In the genomic region with DNA sequence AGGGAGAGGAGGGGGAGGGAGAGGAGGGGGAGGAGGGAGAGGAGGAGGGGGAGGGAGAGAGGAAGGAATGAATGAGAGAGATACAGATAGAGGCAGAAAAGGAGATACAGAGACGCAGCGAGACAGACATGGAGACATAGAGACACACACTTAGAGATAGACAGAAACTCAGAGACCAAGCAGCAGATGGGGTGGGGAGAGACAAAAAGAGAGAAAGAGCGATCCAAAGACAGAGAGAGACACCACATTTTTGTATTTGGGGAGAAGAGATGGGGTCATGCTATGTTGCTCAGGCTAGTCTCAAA, we compare ENCODE assay signal across 9 cellular contexts. TPM values are rescaled to one million over a fixed set of nuclear protein-coding genes. Genes with fewer than 3 reads are reported as not detected.
DNase-seq lines count a peak whose midpoint lies in the region; ATAC-seq, FAIRE-seq and TF ChIP-seq lines count a peak whose summit lies in the region.
"Had no signal": no experiment of that assay in that cellular context is flagged by ENCODE, and none has a peak within 500 bp of the region (broad histone marks: within the 10 kb centered on the region; RNA-seq: fewer than 3 reads in every experiment).

No MANE protein-coding gene starts in this region.

- ATAC-seq in HCT116 (no peak), GM18511 (IDR thresholded peaks at IDR 0.05; ENCODE audit: unreplicated experiment) (no peak), HG02938 (IDR thresholded peaks at IDR 0.05; ENCODE audit: unreplicated experiment) (no peak)

- H3K9me3 ChIP-seq in HCT116 (ENCODE audit: control insufficient read depth in 1 of 2, insufficient read depth in 1 of 2, low read depth in 1 of 2, low read length in 2 of 2) = no peaks in the 10 kb centered on the region
- H3K9me3 ChIP-seq in keratinocyte (ENCODE audit: control insufficient read depth, low read depth, low read length) = no peaks in the 10 kb centered on the region
- H3K9me3 ChIP-seq: tibial nerve had no signal

- H3K79me2 ChIP-seq in HCT116 (ENCODE audit: insufficient read depth, low read length) = no peaks in the 10 kb centered on the region
- H3K79me2 ChIP-seq in keratinocyte (ENCODE audit: control insufficient read depth, insufficient read depth, low read length) = no peaks in the 10 kb centered on the region

- dilution Hi-C loops in keratinocyte (cut with MboI; ENCODE audit: extremely low pct_ligation_motif_present, low sequenced_read_pairs) = no loop called here

- no peak overlapping the region for H3K9ac ChIP-seq in HCT116 (ENCODE audit: low read length)
- H3K9ac ChIP-seq in keratinocyte (ENCODE audit: control insufficient read depth, extremely low read depth, insufficient read depth, low read length) = no peak overlapping the region

- H4K20me1 ChIP-seq in HCT116 (ENCODE audit: insufficient read depth) = no peaks in the 10 kb centered on the region
- no peaks in the 10 kb centered on the region for H4K20me1 ChIP-seq in keratinocyte (ENCODE audit: control insufficient read depth, extremely low read depth, insufficient read depth, low read length)

- no peak overlapping the region for H2AFZ ChIP-seq in HCT116 (ENCODE audit: low read depth, low read length, poor library complexity, severe bottlenecking)
- H2AFZ ChIP-seq in keratinocyte (ENCODE audit: control insufficient read depth, low read length) = peak overlapping the region; percentile 60

- intact Hi-C loops in HCT116 (cut with micrococcal nuclease) = loop anchor here (2.0 kb wide), 3 partner anchors 142 to 196 kb away; no protein-coding TSS in a partner anchor

- H3K4me1 Mint-ChIP-seq in activated naive CD8-positive, alpha-beta T cell (ENCODE audit: low read depth) = peaks cover 32% of the 10 kb centered on the region

- no peak for FAIRE-seq in keratinocyte (lab: Jason Lieb, UNC)

- DNase-seq in BJ (ENCODE audit: low read depth) (no peak), HCT116 (ENCODE audit: low read depth, low spot score) (no peak), keratinocyte (ENCODE audit: low read depth, low spot score) (no peak), GOT3 (lab: John Stamatoyannopoulos, UW) (no peak), ureter (ENCODE audit: low spot score) (no peak)

- peaks cover 19 to 57% of the 10 kb centered on the region in 2 experiments for H3K4me1 ChIP-seq in HCT116 (ENCODE audit: control insufficient read depth in 1 of 2, insufficient read depth in 2 of 2, low read length in 2 of 2)
- peaks cover 20% of the 10 kb centered on the region for H3K4me1 ChIP-seq in keratinocyte (ENCODE audit: control insufficient read depth, extremely low read depth, insufficient read depth, low read length)

- H3K27ac Mint-ChIP-seq in activated naive CD8-positive, alpha-beta T cell = peak overlapping the region; percentile 0

- RAD21 ChIA-PET in HCT116 (lab: Charles Lee; ENCODE audit: low non-redundant PET in 1 of 2, low total read pairs in 2 of 2, uncharacterized antibody in 2 of 2, unreplicated experiment in 2 of 2) = interaction anchor here in 1 of 2 experiments (1.0 kb wide), 1 partner anchor 94 kb away, joined by 3 read pairs; no protein-coding TSS in a partner anchor

- H3K9me3 Mint-ChIP-seq in activated naive CD8-positive, alpha-beta T cell (ENCODE audit: low read depth) = no peaks in the 10 kb centered on the region

- H3K27me3 Mint-ChIP-seq in activated naive CD8-positive, alpha-beta T cell = no peaks in the 10 kb centered on the region

- no peaks in the 10 kb centered on the region for H3K9me1 ChIP-seq in keratinocyte (ENCODE audit: control insufficient read depth, extremely low read depth, insufficient read depth, low read length)

- H3K27ac ChIP-seq in HCT116 (ENCODE audit: low read depth, low read length) (peak overlapping the region; percentile 11; the same call in 1 of the 2 replicates), keratinocyte (ENCODE audit: control insufficient read depth, insufficient read depth, low read length) (no peak overlapping the region)

- no peak for TF ChIP-seq RAD21 in HCT116 (IDR thresholded peaks at IDR 0.05; ENCODE audit: low read depth)

- TF ChIP-seq CTCF in BJ (IDR thresholded peaks at IDR 0.05; ENCODE audit: insufficient read depth, low read depth, low read length) (no peak), HCT116 (IDR thresholded peaks at IDR 0.05 in 2 of 3, conservative IDR thresholded peaks at IDR 0.05 in 1 of 3; ENCODE audit: borderline replicate concordance in 1 of 3, insufficient read depth in 1 of 3, low read depth in 2 of 3, low read length in 2 of 3) (no peak), keratinocyte (optimal IDR thresholded peaks at IDR 0.05 in 1 of 3, IDR thresholded peaks at IDR 0.05 in 1 of 3, conservative IDR thresholded peaks at IDR 0.05 in 1 of 3; ENCODE audit: extremely low read depth in 1 of 3, insufficient read depth in 2 of 3, low read length in 3 of 3) (no peak)

- no TSS peak for BruUV-seq in HCT116 (replicated peaks; lab: Mats Ljungman, UMichigan)

- H3K36me3 ChIP-seq in BJ (ENCODE audit: control insufficient read depth, insufficient read depth, low read length) (no peaks in the 10 kb centered on the region), HCT116 (ENCODE audit: control insufficient read depth in 1 of 2, insufficient read depth in 2 of 2, low read length in 2 of 2) (no peaks in the 10 kb centered on the region), keratinocyte (ENCODE audit: control insufficient read depth in 2 of 2, extremely low read depth in 1 of 2, insufficient read depth in 2 of 2, low read length in 2 of 2) (no peaks in the 10 kb centered on the region)
- H3K36me3 ChIP-seq: tibial nerve had no signal

- no peaks in the 10 kb centered on the region for H3K36me3 Mint-ChIP-seq in activated naive CD8-positive, alpha-beta T cell

- H3K4me3 ChIP-seq in BJ (ENCODE audit: low read depth, low read length) = peak overlapping the region; percentile 47
- peak overlapping the region in 1 of 2 experiments; percentile 55; a peak in 3 of 4 replicates for H3K4me3 ChIP-seq in HCT116 (replicated peaks in 1 of 2; ENCODE audit: low read depth in 1 of 2, low read length in 2 of 2)
- no peak overlapping the region for H3K4me3 ChIP-seq in keratinocyte (ENCODE audit: control insufficient read depth in 2 of 3, extremely low read depth in 1 of 3, insufficient read depth in 2 of 3, low read depth in 1 of 3, low read length in 3 of 3)

- peak overlapping the region; percentile 1 for H3K4me3 Mint-ChIP-seq in activated naive CD8-positive, alpha-beta T cell

- H3K4me2 ChIP-seq in HCT116 (ENCODE audit: low read length) (peak overlapping the region; percentile 36), keratinocyte (ENCODE audit: control insufficient read depth, extremely low read depth, insufficient read depth, low read depth, low read length) (no peak overlapping the region)

- no peaks in the 10 kb centered on the region for H3K9me2 ChIP-seq in HCT116 (ENCODE audit: insufficient read depth)

- no peak for TF ChIP-seq POLR2A in HCT116 (IDR thresholded peaks at IDR 0.05; ENCODE audit: borderline replicate concordance, extremely low read depth, insufficient read depth, insufficient read length)

- CTCF ChIA-PET in BJ (lab: Yijun Ruan, JAX) = interaction anchor here (0.9 to 3.5 kb wide), 6 partner anchors 20 to 195 kb away, joined by 3 to 20 read pairs (median 7); no protein-coding TSS in a partner anchor
- CTCF ChIA-PET in HCT116 (lab: Charles Lee) = interaction anchor here (1.0 to 2.4 kb wide), 7 partner anchors 9 to 92 kb away, joined by 3 to 8 read pairs (median 6); a partner anchor contains a TSS

- no peaks in the 10 kb centered on the region for H3K27me3 ChIP-seq in BJ (ENCODE audit: control insufficient read depth, insufficient read depth, low read length)
- no peaks in the 10 kb centered on the region for H3K27me3 ChIP-seq in HCT116 (ENCODE audit: insufficient read depth, low read length)
- peaks cover 5% of the 10 kb centered on the region for H3K27me3 ChIP-seq in keratinocyte (ENCODE audit: control insufficient read depth, extremely low read depth, insufficient read depth, low read length)
- H3K27me3 ChIP-seq: tibial nerve had no signal

- POLR2A ChIA-PET in BJ (lab: Charles Lee) (no interaction called here), HCT116 (lab: Charles Lee) (interaction anchor here (1.2 to 2.5 kb wide), 7 partner anchors 10 to 136 kb away, joined by 3 to 27 read pairs (median 6); a partner anchor contains a TSS)

RNA-seq across cellular contexts. Expression of a gene that starts 0.9 kb away (rescaled TPM):
- polyA plus RNA-seq in BJ (2011; rRNA removed) = 3.0 and 3.2 TPM in 2 replicates
- polyA minus RNA-seq in BJ (2011; rRNA and poly(A)+ RNA removed) = 0.41 and 1.3 TPM in 2 replicates
- total RNA-seq in HCT116 (2021; ENCODE audit: unreplicated experiment) = 29.6 TPM
- 36.9 and 43.3 TPM in 2 replicates for polyA plus RNA-seq in HCT116 (2012)
- 1.6 to 3.9 TPM (median 1.7 TPM) in 3 replicates for polyA plus RNA-seq in keratinocyte
- 1.6 TPM for polyA plus RNA-seq in keratinocyte (2011; ENCODE audit: low read depth)
- polyA plus RNA-seq in keratinocyte (2011; cell fraction: cytosol; rRNA removed) = 2.2 and 3.1 TPM in 2 replicates
- 2.3 and 3.2 TPM in 2 replicates for polyA plus RNA-seq in keratinocyte (2011; cell fraction: nucleus; rRNA removed)
- 7.9 and 10.6 TPM in 2 replicates for polyA plus RNA-seq in keratinocyte (2012; ENCODE audit: low replicate concordance)
- polyA minus RNA-seq in keratinocyte = 0.64 to 4.7 TPM (median 2.9 TPM) in 3 replicates
- polyA minus RNA-seq in keratinocyte (2011; cell fraction: cytosol; rRNA and poly(A)+ RNA removed) = 3.1 TPM
- polyA minus RNA-seq in keratinocyte (2011; cell fraction: nucleus; rRNA and poly(A)+ RNA removed) = 1.8 and 5.6 TPM in 2 replicates
- total RNA-seq in ureter = 9.6 TPM

RNA-seq across cellular contexts. Expression of a gene that starts 9.7 kb away (rescaled TPM):
- polyA plus RNA-seq in BJ (2011; rRNA removed) (4.3 and 5.3 TPM in 2 replicates), keratinocyte (0.79 to 2.0 TPM (median 1.0 TPM) in 3 replicates)
- 5.2 and 6.0 TPM in 2 replicates for polyA minus RNA-seq in BJ (2011; rRNA and poly(A)+ RNA removed)
- total RNA-seq in HCT116 (2021; ENCODE audit: unreplicated experiment) (45.9 TPM), ureter (12.7 TPM)
- 74.3 and 81.3 TPM in 2 replicates for polyA plus RNA-seq in HCT116 (2012)
- 19.6 TPM for polyA plus RNA-seq in keratinocyte (2011; ENCODE audit: low read depth)
- polyA plus RNA-seq in keratinocyte (2011; cell fraction: cytosol; rRNA removed) = 0.47 and 1.4 TPM in 2 replicates
- 1.0 and 1.6 TPM in 2 replicates for polyA plus RNA-seq in keratinocyte (2011; cell fraction: nucleus; rRNA removed)
- polyA plus RNA-seq in keratinocyte (2012; ENCODE audit: low replicate concordance) = 1.7 and 10.8 TPM in 2 replicates
- 0.53 to 2.1 TPM (median 1.0 TPM) in 3 replicates for polyA minus RNA-seq in keratinocyte
- polyA minus RNA-seq in keratinocyte (2011; cell fraction: cytosol; rRNA and poly(A)+ RNA removed) = 2.9 TPM
- 0.42 and 1.3 TPM in 2 replicates for polyA minus RNA-seq in keratinocyte (2011; cell fraction: nucleus; rRNA and poly(A)+ RNA removed)

RNA-seq across cellular contexts. Expression of a gene that starts 26.0 kb away (rescaled TPM):
- polyA plus RNA-seq in BJ (2011; rRNA removed) (0.10 and 0.11 TPM in 2 replicates), keratinocyte (0.07 to 0.19 TPM (median 0.07 TPM) in 3 replicates)
- polyA minus RNA-seq in BJ (2011; rRNA and poly(A)+ RNA removed) = 0.19 TPM in 1 of 2 replicates, not detected in the other
- total RNA-seq in HCT116 (2021; ENCODE audit: unreplicated experiment) (3.1 TPM), ureter (1.0 TPM)
- polyA plus RNA-seq in HCT116 (2012) = 1.4 and 1.6 TPM in 2 replicates
- polyA plus RNA-seq in keratinocyte (2011; ENCODE audit: low read depth) = not detected
- 0.08 TPM in 1 of 2 replicates, not detected in the other for polyA plus RNA-seq in keratinocyte (2011; cell fraction: cytosol; rRNA removed)
- polyA plus RNA-seq in keratinocyte (2011; cell fraction: nucleus; rRNA removed) = 0.88 and 1.7 TPM in 2 replicates
- polyA plus RNA-seq in keratinocyte (2012; ENCODE audit: low replicate concordance) = 0.11 and 0.51 TPM in 2 replicates
- 0.06 to 0.36 TPM in 2 of 3 replicates, not detected in the other for polyA minus RNA-seq in keratinocyte
- polyA minus RNA-seq in keratinocyte (2011; cell fraction: cytosol; rRNA and poly(A)+ RNA removed) = not detected
- not detected in 2 replicates for polyA minus RNA-seq in keratinocyte (2011; cell fraction: nucleus; rRNA and poly(A)+ RNA removed)

RNA-seq across cellular contexts. Expression of a gene that starts 27.6 kb away (rescaled TPM):
- 5.6 and 9.2 TPM in 2 replicates for polyA plus RNA-seq in BJ (2011; rRNA removed)
- 5.1 and 7.5 TPM in 2 replicates for polyA minus RNA-seq in BJ (2011; rRNA and poly(A)+ RNA removed)
- total RNA-seq in HCT116 (2021; ENCODE audit: unreplicated experiment) = 19.9 TPM
- 5.9 and 6.9 TPM in 2 replicates for polyA plus RNA-seq in HCT116 (2012)
- 2.8 to 3.8 TPM (median 3.4 TPM) in 3 replicates for polyA plus RNA-seq in keratinocyte
- 1.1 TPM for polyA plus RNA-seq in keratinocyte (2011; ENCODE audit: low read depth)
- 1.6 and 4.5 TPM in 2 replicates for polyA plus RNA-seq in keratinocyte (2011; cell fraction: cytosol; rRNA removed)
- 8.2 and 10.9 TPM in 2 replicates for polyA plus RNA-seq in keratinocyte (2011; cell fraction: nucleus; rRNA removed)
- polyA plus RNA-seq in keratinocyte (2012; ENCODE audit: low replicate concordance) = 2.2 and 6.7 TPM in 2 replicates
- polyA minus RNA-seq in keratinocyte = 4.0 to 7.1 TPM (median 4.4 TPM) in 3 replicates
- polyA minus RNA-seq in keratinocyte (2011; cell fraction: cytosol; rRNA and poly(A)+ RNA removed) = 5.8 TPM
- polyA minus RNA-seq in keratinocyte (2011; cell fraction: nucleus; rRNA and poly(A)+ RNA removed) = 5.1 and 5.2 TPM in 2 replicates
- total RNA-seq in ureter = 27.6 TPM

RNA-seq across cellular contexts. Expression of a gene that starts 27.9 kb away (rescaled TPM):
- 1,260 and 1,324 TPM in 2 replicates for polyA plus RNA-seq in BJ (2011; rRNA removed)
- polyA minus RNA-seq in BJ (2011; rRNA and poly(A)+ RNA removed) = 479 and 695 TPM in 2 replicates
- 2,006 TPM for total RNA-seq in HCT116 (2021; ENCODE audit: unreplicated experiment)
- 3,599 and 4,255 TPM in 2 replicates for polyA plus RNA-seq in HCT116 (2012)
- 1,010 to 1,534 TPM (median 1,015 TPM) in 3 replicates for polyA plus RNA-seq in keratinocyte
- 166 TPM for polyA plus RNA-seq in keratinocyte (2011; ENCODE audit: low read depth)
- polyA plus RNA-seq in keratinocyte (2011; cell fraction: cytosol; rRNA removed) = 744 and 1,244 TPM in 2 replicates
- polyA plus RNA-seq in keratinocyte (2011; cell fraction: nucleus; rRNA removed) = 365 and 473 TPM in 2 replicates
- polyA plus RNA-seq in keratinocyte (2012; ENCODE audit: low replicate concordance) = 1,466 and 2,372 TPM in 2 replicates
- polyA minus RNA-seq in keratinocyte = 491 to 622 TPM (median 599 TPM) in 3 replicates
- 1,163 TPM for polyA minus RNA-seq in keratinocyte (2011; cell fraction: cytosol; rRNA and poly(A)+ RNA removed)
- 177 and 212 TPM in 2 replicates for polyA minus RNA-seq in keratinocyte (2011; cell fraction: nucleus; rRNA and poly(A)+ RNA removed)
- total RNA-seq in ureter = 1,575 TPM
